Comparison of ENCODE assay signal across 8 cellular contexts in the genomic region with DNA sequence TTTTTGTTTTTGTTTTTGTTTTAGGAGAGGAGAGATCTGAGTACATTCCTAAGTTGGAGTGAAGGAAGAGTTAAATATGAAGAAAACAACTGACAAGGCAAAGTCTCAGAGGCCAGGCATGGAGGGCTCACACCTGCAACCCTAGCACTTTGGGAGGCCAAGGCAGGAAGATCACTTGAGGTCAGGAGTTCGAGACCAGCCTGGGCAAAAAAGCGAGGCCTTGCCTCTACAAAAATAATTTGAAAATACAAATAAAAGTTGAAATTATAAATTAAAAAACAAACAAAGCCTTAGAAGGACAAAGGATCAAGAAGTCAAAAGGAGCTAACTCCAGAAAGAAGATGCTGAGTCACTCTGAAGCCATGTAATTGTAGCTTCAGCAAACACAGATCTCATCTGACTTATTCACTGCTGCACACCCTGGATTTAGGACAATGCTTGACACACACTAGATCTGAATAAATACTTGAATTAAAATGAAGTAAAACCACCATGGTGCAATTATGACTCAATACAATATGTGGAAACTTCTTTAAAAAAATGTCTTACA. TPM values are rescaled to one million over a fixed set of nuclear protein-coding genes. Genes with fewer than 3 reads are reported as not detected.
DNase-seq lines count a peak whose midpoint lies in the region; ATAC-seq, FAIRE-seq and TF ChIP-seq lines count a peak whose summit lies in the region.

No MANE protein-coding gene starts in this region.

- no peaks in the 10 kb centered on the region for H3K27me3 Mint-ChIP-seq in astrocyte (ENCODE audit: low read depth, unreplicated experiment)

- ATAC-seq in GM21576 (IDR thresholded peaks at IDR 0.05; ENCODE audit: unreplicated experiment) (no peak), HG02852 (IDR thresholded peaks at IDR 0.05; ENCODE audit: unreplicated experiment) (no peak), right cardiac atrium (no peak)

- peak; percentile 37 for FAIRE-seq in astrocyte (lab: Jason Lieb, UNC)

- H3K36me3 Mint-ChIP-seq in astrocyte (ENCODE audit: low read depth, unreplicated experiment) = peaks cover 7% of the 10 kb centered on the region

- H3K36me3 ChIP-seq in BLaER1 treated with 17β-estradiol and CSF1 and Interleukin-3, amounts not matched to agents 10 nM and 100 nM = peaks cover 58 to 90% (median 78%) of the 10 kb centered on the region in 11 experiments
- H3K36me3 ChIP-seq in astrocyte (ENCODE audit: insufficient read depth, low read length) = peaks cover 15% of the 10 kb centered on the region
- peaks cover 11 to 35% of the 10 kb centered on the region in 2 donors for H3K36me3 ChIP-seq in muscle layer of duodenum (ENCODE audit: control insufficient read depth in 1 of 2, insufficient read depth in 2 of 2, low read length in 2 of 2)

- H3K27ac ChIP-seq in BLaER1 treated with 17β-estradiol and CSF1 and Interleukin-3, amounts not matched to agents 10 nM and 100 nM = peak overlapping the region in 7 of 11 experiments; percentile 10 to 67 (median 49); a peak in 11 of 22 replicates
- peak overlapping the region; percentile 69 for H3K27ac ChIP-seq in astrocyte (ENCODE audit: low read depth, low read length)
- peak overlapping the region; percentile 49 for H3K27ac ChIP-seq in muscle layer of duodenum (ENCODE audit: low read length)
- no peak overlapping the region for H3K27ac ChIP-seq in right cardiac atrium (ENCODE audit: low read length)

- peak overlapping the region; percentile 9 for H3K27ac Mint-ChIP-seq in astrocyte (ENCODE audit: unreplicated experiment)

- peak; percentile 87 for DNase-seq in astrocyte (ENCODE audit: low read depth)
- no peak for DNase-seq in right cardiac atrium
- DNase-seq in SK-N-DZ (ENCODE audit: low spot score) = no peak

- H3K27me3 ChIP-seq in BLaER1 treated with 17β-estradiol and CSF1 and Interleukin-3, amounts not matched to agents 10 nM and 100 nM = no peaks in the 10 kb centered on the region
- no peaks in the 10 kb centered on the region for H3K27me3 ChIP-seq in astrocyte (ENCODE audit: insufficient read depth, low read length)
- H3K27me3 ChIP-seq in muscle layer of duodenum (ENCODE audit: low read depth, low read length) = no peaks in the 10 kb centered on the region
- no peaks in the 10 kb centered on the region for H3K27me3 ChIP-seq in right cardiac atrium (ENCODE audit: control insufficient read depth, insufficient read depth)

- no peak overlapping the region for H3K4me3 ChIP-seq in BLaER1 treated with 17β-estradiol and CSF1 and Interleukin-3, amounts not matched to agents 10 nM and 100 nM
- H3K4me3 ChIP-seq in astrocyte (ENCODE audit: insufficient read depth, low read depth, low read length) (no peak overlapping the region), muscle layer of duodenum (ENCODE audit: low read depth in 1 of 2, low read length in 2 of 2) (no peak overlapping the region), right cardiac atrium (ENCODE audit: low read length) (no peak overlapping the region)

- TF ChIP-seq CTCF in astrocyte (IDR thresholded peaks at IDR 0.05; ENCODE audit: insufficient read depth, low read depth, low read length) = no peak

- no peaks in the 10 kb centered on the region for H3K9me3 ChIP-seq in BLaER1 treated with 17β-estradiol and CSF1 and Interleukin-3, amounts not matched to agents 10 nM and 100 nM (replicated peaks in 1 of 11)
- H3K9me3 ChIP-seq in astrocyte (ENCODE audit: insufficient read depth, low read depth, low read length) = no peaks in the 10 kb centered on the region
- no peaks in the 10 kb centered on the region for H3K9me3 ChIP-seq in muscle layer of duodenum (ENCODE audit: control insufficient read depth in 1 of 2, low read length in 2 of 2)
- H3K9me3 ChIP-seq in right cardiac atrium (ENCODE audit: control insufficient read depth, low read length) = no peaks in the 10 kb centered on the region

- H2AFZ ChIP-seq in astrocyte (ENCODE audit: low read depth, low read length) = no peak overlapping the region

- intact Hi-C loops in right cardiac atrium (cut with DNase I) = loop anchor here (5.0 kb wide), 1 partner anchor 248 kb away; no protein-coding TSS in a partner anchor

- peak; percentile 19; the same call in 1 of the 2 replicates for TF ChIP-seq EP300 in Ishikawa (IDR thresholded peaks at IDR 0.05; ENCODE audit: borderline replicate concordance)

- no peak overlapping the region for H3K4me3 Mint-ChIP-seq in astrocyte (ENCODE audit: unreplicated experiment)

- no peak overlapping the region for H3K4me2 ChIP-seq in BLaER1 treated with 17β-estradiol and CSF1 and Interleukin-3, amounts not matched to agents 10 nM and 100 nM
- H3K4me2 ChIP-seq in astrocyte (ENCODE audit: low read length) = peak overlapping the region; percentile 21

- peaks cover 4% of the 10 kb centered on the region for H3K4me1 Mint-ChIP-seq in astrocyte (ENCODE audit: low read depth, unreplicated experiment)

- H3K79me2 ChIP-seq in astrocyte (ENCODE audit: insufficient read depth, low read length) = peaks cover 43% of the 10 kb centered on the region

- 92% methylated on average over 2 of the region's 2 CpGs for WGBS in right cardiac atrium

- H3K9ac ChIP-seq in BLaER1 treated with 17β-estradiol and CSF1 and Interleukin-3, amounts not matched to agents 10 nM and 100 nM = 0 out of 22 replicates have a peak overlapping the region, but pooled peaks of 1 of the 11 experiments have one; percentile 11
- H3K9ac ChIP-seq in astrocyte (ENCODE audit: low read length) = no peak overlapping the region

- TF ChIP-seq RAD21 in Ishikawa (IDR thresholded peaks at IDR 0.05; ENCODE audit: low read depth) = no peak

- H3K4me1 ChIP-seq in BLaER1 treated with 17β-estradiol and CSF1 and Interleukin-3, amounts not matched to agents 10 nM and 100 nM = peaks cover 0 to 18% (median 9%) of the 10 kb centered on the region in 10 experiments; a peak in 10 of 20 replicates
- H3K4me1 ChIP-seq in astrocyte (ENCODE audit: insufficient read depth, low read length) (peaks cover 17% of the 10 kb centered on the region), muscle layer of duodenum (ENCODE audit: control insufficient read depth in 1 of 2, insufficient read depth in 2 of 2, low read length in 2 of 2) (peaks cover 0 to 10% of the 10 kb centered on the region in 2 donors), right cardiac atrium (ENCODE audit: control insufficient read depth, insufficient read depth, low read length) (peaks cover 2% of the 10 kb centered on the region)

- H3K9me3 Mint-ChIP-seq in astrocyte (ENCODE audit: unreplicated experiment) = no peaks in the 10 kb centered on the region

- H4K20me1 ChIP-seq in BLaER1 treated with 17β-estradiol and CSF1 and Interleukin-3, amounts not matched to agents 10 nM and 100 nM = peaks cover 0 to 20% (median 5%) of the 10 kb centered on the region in 11 experiments; a peak in 10 of 22 replicates
- peaks cover 3% of the 10 kb centered on the region for H4K20me1 ChIP-seq in astrocyte (ENCODE audit: insufficient read depth, low read length)

TF ChIP-seq in Ishikawa, 13 proteins besides CTCF, POLR2A, EP300 and RAD21:
- TF ChIP-seq TAF1 (IDR thresholded peaks at IDR 0.05; ENCODE audit: low read depth) = no peak
- no peak for TF ChIP-seq TCF12 (IDR thresholded peaks at IDR 0.05; ENCODE audit: low read depth)
- no peak for TF ChIP-seq EGR1 (IDR thresholded peaks at IDR 0.05)
- TF ChIP-seq FOXM1 (IDR thresholded peaks at IDR 0.05; ENCODE audit: borderline replicate concordance, low read depth) = no peak
- no peak for TF ChIP-seq YY1 (IDR thresholded peaks at IDR 0.05; ENCODE audit: low read depth)
- no peak for TF ChIP-seq ZBTB7A (IDR thresholded peaks at IDR 0.05; ENCODE audit: low read depth)
- no peak for TF ChIP-seq USF1 (IDR thresholded peaks at IDR 0.05)
- TF ChIP-seq, protein P1, sequence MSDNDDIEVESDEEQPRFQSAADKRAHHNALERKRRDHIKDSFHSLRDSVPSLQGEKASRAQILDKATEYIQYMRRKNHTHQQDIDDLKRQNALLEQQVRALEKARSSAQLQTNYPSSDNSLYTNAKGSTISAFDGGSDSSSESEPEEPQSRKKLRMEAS (IDR thresholded peaks at IDR 0.05) = no peak
- no peak for TF ChIP-seq NFIC (IDR thresholded peaks at IDR 0.05)

RNA-seq across cellular contexts. Expression of gene CEP20, which starts 9.1 kb away (rescaled TPM):
- 25.7 and 27.5 TPM in 2 replicates for total RNA-seq in astrocyte
- total RNA-seq in right cardiac atrium = 10 to 100 TPM; 24.5 to 37.8 (median 26.8) TPM
- polyA plus RNA-seq in right cardiac atrium = 21.5 TPM
- 60.5 and 63.1 TPM in 2 replicates for polyA plus RNA-seq in SK-N-DZ (2014; cell fraction: cytosol; rRNA removed)
- 15.3 and 20.2 TPM in 2 replicates for polyA plus RNA-seq in SK-N-DZ (2014; cell fraction: nucleus; rRNA removed)

RNA-seq across cellular contexts. Expression of gene MYH11, which starts 22.5 kb away (rescaled TPM):
- total RNA-seq in astrocyte (1.0 and 1.7 TPM in 2 replicates), right cardiac atrium (100 to 1,000 TPM in 2 of 4 donors, 10 to 100 TPM in 2; 70.6 to 420 (median 108) TPM)
- 110 TPM for polyA plus RNA-seq in right cardiac atrium
- not detected in 2 replicates for polyA plus RNA-seq in SK-N-DZ (2014; cell fraction: cytosol; rRNA removed)
- not detected in 2 replicates for polyA plus RNA-seq in SK-N-DZ (2014; cell fraction: nucleus; rRNA removed)

Comparison
In these comparisons a context has a peak if more than half of its experiments do, and no peak if none do; other contexts are left out.
1. RNA of gene MYH11, which starts 22.5 kb away (total RNA-seq): 70.6 to 420 TPM in right cardiac atrium; 1.0 to 1.7 TPM in astrocyte; every median in the first group is over 10 times any median in the second.